Comparison of ENCODE assay signal across 1 cellular context in the genomic region with DNA sequence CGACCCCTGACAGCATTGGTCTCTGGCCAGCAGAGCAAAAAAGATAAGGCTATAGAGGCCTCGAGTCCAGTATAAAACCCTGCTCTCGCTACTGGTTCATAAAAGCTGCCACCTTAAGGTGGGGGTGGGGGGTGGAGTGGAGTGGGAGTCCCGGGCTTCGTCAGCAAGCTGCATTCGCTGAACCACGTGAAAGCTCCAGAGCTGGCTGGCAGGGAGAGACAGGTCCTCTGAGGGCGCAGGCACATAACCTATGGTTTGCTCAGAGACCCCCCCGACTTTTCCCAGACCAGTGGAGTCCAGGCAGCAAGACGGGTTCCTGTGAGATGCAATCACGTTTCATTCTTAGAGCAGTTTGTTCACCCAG.
TF ChIP-seq lines count a peak whose summit lies in the region.

No MANE protein-coding gene starts in this region.

TF ChIP-seq in H1, 55 proteins besides CTCF, POLR2A, EP300 and RAD21:
- TF ChIP-seq RNF2 (IDR thresholded peaks at IDR 0.05; ENCODE audit: borderline replicate concordance, low read depth, low read length, missing control alignments, poor library complexity, severe bottlenecking): no peak
- TF ChIP-seq JUN (IDR thresholded peaks at IDR 0.05; ENCODE audit: low read depth, low read length): no peak
- TF ChIP-seq SAP30 (IDR thresholded peaks at IDR 0.05; ENCODE audit: insufficient read depth, insufficient replicate concordance, low read length): no peak
- no peak for TF ChIP-seq NANOG (IDR thresholded peaks at IDR 0.05; ENCODE audit: insufficient read depth, low read depth, low read length, poor library complexity, severe bottlenecking)
- TF ChIP-seq, protein P1, sequence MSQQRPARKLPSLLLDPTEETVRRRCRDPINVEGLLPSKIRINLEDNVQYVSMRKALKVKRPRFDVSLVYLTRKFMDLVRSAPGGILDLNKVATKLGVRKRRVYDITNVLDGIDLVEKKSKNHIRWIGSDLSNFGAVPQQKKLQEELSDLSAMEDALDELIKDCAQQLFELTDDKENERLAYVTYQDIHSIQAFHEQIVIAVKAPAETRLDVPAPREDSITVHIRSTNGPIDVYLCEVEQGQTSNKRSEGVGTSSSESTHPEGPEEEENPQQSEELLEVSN (IDR thresholded peaks at IDR 0.05): no peak; the same call in 1 of the 2 replicates
- TF ChIP-seq RFX5 (IDR thresholded peaks at IDR 0.05; ENCODE audit: borderline replicate concordance, low read depth, low read length): no peak
- no peak for TF ChIP-seq CBX5 (IDR thresholded peaks at IDR 0.05; ENCODE audit: low read depth, low read length)
- TF ChIP-seq USF2 (IDR thresholded peaks at IDR 0.05; ENCODE audit: low read length): no peak
- TF ChIP-seq SIN3A (conservative IDR thresholded peaks at IDR 0.05 in 1 of 2, IDR thresholded peaks at IDR 0.05 in 1 of 2; ENCODE audit: low read depth in 1 of 2, low read length in 2 of 2): no peak
- no peak for TF ChIP-seq GABPA (IDR thresholded peaks at IDR 0.05; ENCODE audit: borderline replicate concordance, insufficient read depth, low read length)
- no peak for TF ChIP-seq KDM4A (IDR thresholded peaks at IDR 0.05; ENCODE audit: low read depth, low read length, severe bottlenecking)
- no peak for TF ChIP-seq CHD2 (IDR thresholded peaks at IDR 0.05; ENCODE audit: low read length)
- peak; percentile 44; the same call in 1 of the 2 replicates for TF ChIP-seq SUZ12 (IDR thresholded peaks at IDR 0.05; ENCODE audit: low read length)
- no peak for TF ChIP-seq KDM5A (IDR thresholded peaks at IDR 0.05; ENCODE audit: low read length)
- no peak for TF ChIP-seq CREB1 (IDR thresholded peaks at IDR 0.05)
- TF ChIP-seq MAFK (IDR thresholded peaks at IDR 0.05; ENCODE audit: low read depth, low read length): no peak
- TF ChIP-seq, protein P2, sequence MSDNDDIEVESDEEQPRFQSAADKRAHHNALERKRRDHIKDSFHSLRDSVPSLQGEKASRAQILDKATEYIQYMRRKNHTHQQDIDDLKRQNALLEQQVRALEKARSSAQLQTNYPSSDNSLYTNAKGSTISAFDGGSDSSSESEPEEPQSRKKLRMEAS (IDR thresholded peaks at IDR 0.05): peak; percentile 13; the same call in 1 of the 2 replicates
- no peak for TF ChIP-seq PHF8 (conservative IDR thresholded peaks at IDR 0.05; ENCODE audit: low read depth, low read length)
